ENCODE assay signal across 8 cellular contexts in the genomic region with DNA sequence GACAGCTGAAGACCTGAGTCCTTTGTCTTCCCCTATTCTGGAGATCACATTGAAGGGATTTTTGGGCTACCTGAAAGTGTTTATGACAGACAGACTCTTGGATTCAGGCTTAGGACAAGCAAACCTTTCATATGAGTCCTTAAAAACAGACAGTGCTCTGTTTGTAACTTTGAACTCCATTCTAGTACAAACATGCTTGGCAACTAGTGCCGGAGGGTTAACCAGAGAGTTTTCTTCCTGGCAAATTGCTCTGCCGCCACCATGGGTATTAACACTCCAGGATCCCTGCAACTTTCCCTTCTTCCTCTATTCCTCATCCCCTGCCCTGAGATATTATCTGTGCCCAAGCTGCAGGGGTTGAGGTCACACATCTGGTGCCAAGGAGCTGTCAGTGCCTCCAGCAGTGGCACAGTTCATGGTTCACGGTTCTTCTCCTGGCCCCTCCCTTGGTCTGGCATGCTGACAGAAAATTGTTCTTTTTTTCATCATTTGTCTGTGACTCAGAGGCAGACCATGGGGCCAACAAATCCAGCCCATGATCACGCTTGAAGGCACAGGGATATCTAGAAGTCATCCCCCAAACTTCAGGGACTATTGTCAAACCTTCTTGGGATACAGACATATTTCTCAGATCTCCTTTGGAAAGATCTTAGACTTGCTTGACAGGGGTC.
DNase-seq lines count a peak whose midpoint lies in the region; ATAC-seq and TF ChIP-seq lines count a peak whose summit lies in the region.

No MANE protein-coding gene starts in this region.

- H3K4me1 Mint-ChIP-seq in activated B cell treated with CpG ODN at 0.5 μM for 24 hours = peaks cover 54% of the 10 kb centered on the region

- H3K79me2 ChIP-seq in mesendoderm (ENCODE audit: control insufficient read depth, insufficient read depth, low read length) = no peaks in the 10 kb centered on the region

- peak overlapping the region; percentile 66 for H3K4me3 Mint-ChIP-seq in activated B cell treated with CpG ODN at 0.5 μM for 24 hours

- H3K4ac ChIP-seq in mesendoderm (ENCODE audit: low read depth, low read length) = no peak overlapping the region

- intact Hi-C loops in activated B cell treated with CpG ODN at 0.5 μM for 24 hours (cut with micrococcal nuclease) = loop anchor here (1.0 to 2.0 kb wide), 4 partner anchors 13 to 29 kb away; no protein-coding TSS in a partner anchor
- intact Hi-C loops in left ventricle myocardium superior (cut with micrococcal nuclease) = no loop called here

- TF ChIP-seq CTCF in activated B cell treated with CpG ODN at 0.5 μM for 24 hours (IDR thresholded peaks at IDR 0.05) = no peak

- POLR2A ChIA-PET in activated B cell treated with CpG ODN at 0.5 μM for 24 hours (lab: Charles Lee) = interaction anchor here (0.7 to 1.4 kb wide), 6 partner anchors 9 to 80 kb away, joined by 3 to 7 read pairs (median 3); partner anchors contain the start of gene ATXN1

- ATAC-seq in activated B cell treated with CpG ODN at 0.5 μM for 24 hours (ENCODE audit: low read depth) = peak; percentile 62
- peak; percentile 56 for ATAC-seq in left ventricle myocardium superior
- no peak for ATAC-seq in HG03045 (IDR thresholded peaks at IDR 0.05; ENCODE audit: unreplicated experiment)

- H3K27me3 Mint-ChIP-seq in activated B cell treated with CpG ODN at 0.5 μM for 24 hours = no peaks in the 10 kb centered on the region

- H3K79me1 ChIP-seq in mesendoderm (ENCODE audit: low read length) = no peaks in the 10 kb centered on the region

- H3K27ac ChIP-seq in subcutaneous abdominal adipose tissue (ENCODE audit: low read depth, low read length) (peak overlapping the region; percentile 74), mesendoderm (ENCODE audit: low read depth, low read length) (no peak overlapping the region)

- no peak overlapping the region for H2BK5ac ChIP-seq in mesendoderm (ENCODE audit: low read length)

- peak overlapping the region; percentile 90 for H3K27ac Mint-ChIP-seq in activated B cell treated with CpG ODN at 0.5 μM for 24 hours

- no peak overlapping the region for H4K8ac ChIP-seq in mesendoderm (ENCODE audit: low read depth, low read length)

- H4K5ac ChIP-seq in mesendoderm (ENCODE audit: low read length) = no peak overlapping the region

- H3K9me3 Mint-ChIP-seq in activated B cell treated with CpG ODN at 0.5 μM for 24 hours = no peaks in the 10 kb centered on the region

- H3K9ac ChIP-seq in subcutaneous abdominal adipose tissue (ENCODE audit: low read length in 5 of 5) (no peak overlapping the region), mesendoderm (ENCODE audit: low read length) (no peak overlapping the region)

- no peak overlapping the region for H3K56ac ChIP-seq in mesendoderm (ENCODE audit: low read length)

- WGBS in mesendoderm (ENCODE audit: extremely low coverage, insufficient coverage, low lambda C conversion rate) = no CpG with 5 or more reads among the region's 4 CpGs

- no peak overlapping the region for H2AK5ac ChIP-seq in mesendoderm (ENCODE audit: low read length)

- H3K36me3 Mint-ChIP-seq in activated B cell treated with CpG ODN at 0.5 μM for 24 hours (ENCODE audit: low read depth) = peaks cover 1% of the 10 kb centered on the region

- H3K36me3 ChIP-seq in subcutaneous abdominal adipose tissue (ENCODE audit: control insufficient read depth in 5 of 5, insufficient read depth in 5 of 5, low read length in 5 of 5) (no peaks in the 10 kb centered on the region), mesendoderm (ENCODE audit: control insufficient read depth, insufficient read depth, low read length) (no peaks in the 10 kb centered on the region)

- no peak overlapping the region for H3K18ac ChIP-seq in mesendoderm (ENCODE audit: low read length)

- H2BK15ac ChIP-seq in mesendoderm (replicated peaks; ENCODE audit: low read depth) = no peak overlapping the region

- peak; percentile 33 to 45 for DNase-seq in activated CD4-positive, alpha-beta T cell treated with anti-CD3 and anti-CD28 coated beads, Interleukin-2, amount 50 U/mL, for 48 hours
- DNase-seq in activated CD4-positive, alpha-beta T cell treated with anti-CD3 and anti-CD28 coated beads, Interleukin-2, amount 50 U/mL, for 4 hours = no peak
- DNase-seq in activated B cell treated with CpG ODN at 0.5 μM for 24 hours (no peak), left ventricle myocardium superior (no peak), mesendoderm (no peak), NCI-H1694 (lab: John Stamatoyannopoulos, UW) (no peak)

- H3K9me3 ChIP-seq in subcutaneous abdominal adipose tissue (ENCODE audit: control insufficient read depth in 5 of 5, low read length in 5 of 5) = no peaks in the 10 kb centered on the region

- no peak overlapping the region for H3K4me2 ChIP-seq in mesendoderm (ENCODE audit: low read length)

- H3K4me3 ChIP-seq in subcutaneous abdominal adipose tissue (ENCODE audit: low read depth in 1 of 5, low read length in 5 of 5) (no peak overlapping the region), mesendoderm (ENCODE audit: low read length) (no peak overlapping the region)

- CTCF ChIA-PET in activated B cell treated with CpG ODN at 0.5 μM for 24 hours (lab: Charles Lee) = interaction anchor here (3.4 kb wide), 1 partner anchor 79 kb away, joined by 12 read pairs; the partner anchor contains the start of gene ATXN1

- H3K23ac ChIP-seq in mesendoderm (ENCODE audit: low read length) = no peak overlapping the region

- H3K27me3 ChIP-seq in subcutaneous abdominal adipose tissue (ENCODE audit: control insufficient read depth in 5 of 5, insufficient read depth in 4 of 5, low read length in 5 of 5) (no peaks in the 10 kb centered on the region), mesendoderm (ENCODE audit: insufficient read depth, low read length, poor library complexity) (no peaks in the 10 kb centered on the region)

- H3K4me1 ChIP-seq in subcutaneous abdominal adipose tissue (ENCODE audit: control insufficient read depth in 5 of 5, insufficient read depth in 5 of 5, low read length in 5 of 5) = peaks cover 3 to 32% (median 14%) of the 10 kb centered on the region in 5 donors
- no peaks in the 10 kb centered on the region for H3K4me1 ChIP-seq in mesendoderm (ENCODE audit: control insufficient read depth, low read depth, low read length)

- H2BK120ac ChIP-seq in mesendoderm (ENCODE audit: low read depth, low read length) = no peak overlapping the region

Comparison
In these comparisons a context has a peak if more than half of its experiments do, and no peak if none do; other contexts are left out.
1. DNase-seq: peak in activated CD4-positive, alpha-beta T cell treated with anti-CD3 and anti-CD28 coated beads, Interleukin-2, amount 50 U/mL, for 48 hours (2 of 2); none in activated CD4-positive, alpha-beta T cell treated with anti-CD3 and anti-CD28 coated beads, Interleukin-2, amount 50 U/mL, for 4 hours (0 of 2), activated B cell treated with CpG ODN at 0.5 μM for 24 hours (single experiment), left ventricle myocardium superior (single experiment), mesendoderm (single experiment) and NCI-H1694 (single experiment).